In genomic region chr3:58492385-58492970, GRCh38 we compare ENCODE assay signal across 7 cellular contexts. TPM values are rescaled to one million over a fixed set of nuclear protein-coding genes. Genes with fewer than 3 reads are reported as not detected.
DNase-seq lines count a peak whose midpoint lies in the region; ATAC-seq and TF ChIP-seq lines count a peak whose summit lies in the region.

No MANE protein-coding gene starts in this region.

- TF ChIP-seq CTCF in GM12864 (IDR thresholded peaks at IDR 0.05; ENCODE audit: low read depth, low read length, missing control alignments), result no peak
- no peak for TF ChIP-seq CTCF in osteoblast (IDR thresholded peaks at IDR 0.05; ENCODE audit: extremely low read depth, low read depth, low read length)

- H3K9me3 ChIP-seq in osteoblast (ENCODE audit: low read depth, low read length), result no peaks in the 10 kb centered on the region

- peaks cover 21% of the 10 kb centered on the region for H4K20me1 ChIP-seq in osteoblast (ENCODE audit: insufficient read depth, low read length)

- peaks cover 46% of the 10 kb centered on the region for H3K79me2 ChIP-seq in osteoblast (ENCODE audit: insufficient read depth, low read length)

- H3K4me2 ChIP-seq in osteoblast (ENCODE audit: insufficient read depth, low read length), result peak overlapping the region; percentile 99

- H3K4me3 ChIP-seq in GM12864 (ENCODE audit: low read depth, low read length), result peak overlapping the region; percentile 91
- H3K4me3 ChIP-seq in osteoblast (ENCODE audit: insufficient read depth, low read length), result peak overlapping the region; percentile 87

- no peak for DNase-seq in GM12864 (ENCODE audit: low read depth)
- DNase-seq in activated CD4-positive, alpha-beta T cell treated with anti-CD3 and anti-CD28 coated beads for 4 hours, result peak; percentile 12 to 14
- DNase-seq in erythroblast (lab: John Stamatoyannopoulos, UW), result peak; percentile 47 to 62
- DNase-seq in osteoblast (ENCODE audit: insufficient read length, low spot score, missing footprints), result no peak

- no peaks in the 10 kb centered on the region for H3K27me3 ChIP-seq in osteoblast (ENCODE audit: insufficient read depth, low read length)

- H3K36me3 ChIP-seq in osteoblast (ENCODE audit: insufficient read depth, low read length), result no peaks in the 10 kb centered on the region

- H3K4me1 ChIP-seq in osteoblast (ENCODE audit: insufficient read depth, low read length), result peaks cover 43% of the 10 kb centered on the region

- peak overlapping the region; percentile 75 for H2AFZ ChIP-seq in osteoblast (ENCODE audit: low read length)

- peak overlapping the region; percentile 3 for H3K27ac ChIP-seq in osteoblast (ENCODE audit: low read depth, low read length)

- peak; percentile 5 for TF ChIP-seq POLR2A in erythroblast (IDR thresholded peaks at IDR 0.05; ENCODE audit: low read length)

- ATAC-seq in HG02884 (IDR thresholded peaks at IDR 0.05; ENCODE audit: unreplicated experiment) (peak; percentile 22), GM21381 (IDR thresholded peaks at IDR 0.05; ENCODE audit: unreplicated experiment) (no peak), GM21515 (IDR thresholded peaks at IDR 0.05; ENCODE audit: unreplicated experiment) (no peak)

RNA-seq across cellular contexts. Expression of gene KCTD6, which starts 0.6 kb away (rescaled TPM):
- 8.0 and 10.6 TPM in 2 replicates for total RNA-seq in osteoblast

RNA-seq across cellular contexts. Expression of gene ACOX2, which starts 44.5 kb away (rescaled TPM):
- 28.6 and 29.8 TPM in 2 replicates for total RNA-seq in osteoblast

RNA-seq across cellular contexts. Expression of gene PDHB, which starts 58.8 kb away (rescaled TPM):
- 68.4 and 78.2 TPM in 2 replicates for total RNA-seq in osteoblast

Comparison
In these comparisons a context has a peak if more than half of its experiments do, and no peak if none do; other contexts are left out.
1. DNase-seq: peak in activated CD4-positive, alpha-beta T cell treated with anti-CD3 and anti-CD28 coated beads for 4 hours (2 of 2) and erythroblast (2 of 2); none in GM12864 (single experiment) and osteoblast (single experiment).